ENCODE assay signal across 3 cellular contexts in the genomic region with DNA sequence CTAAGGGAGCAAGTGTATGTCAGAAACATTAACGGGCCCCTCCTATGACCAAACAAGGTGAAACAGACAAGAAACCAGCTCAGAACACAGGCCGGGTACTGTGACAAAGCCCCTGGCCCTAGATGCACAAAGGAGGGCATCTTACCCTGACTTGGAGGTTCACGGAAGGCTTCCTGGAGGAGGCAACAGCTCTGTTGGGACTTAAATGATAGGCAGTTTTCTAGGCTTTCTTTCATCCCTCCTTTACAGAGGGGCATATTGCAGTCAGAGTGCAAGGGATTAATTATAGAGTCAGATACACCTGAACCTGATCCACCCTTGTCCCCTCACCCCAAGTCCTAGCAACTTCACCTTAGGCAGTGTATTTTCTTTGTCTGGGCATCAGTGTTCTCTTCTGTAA.
TF ChIP-seq lines count a peak whose summit lies in the region.

No MANE protein-coding gene starts in this region.

TF ChIP-seq in A549, 52 proteins besides CTCF, POLR2A, EP300 and RAD21:
- TF ChIP-seq HDAC2 (IDR thresholded peaks at IDR 0.05) (no peak), ZFP36 (IDR thresholded peaks at IDR 0.05; ENCODE audit: borderline replicate concordance, partially characterized antibody) (peak; percentile 54)

TF ChIP-seq in GM23338, 12 proteins besides CTCF, POLR2A, EP300 and RAD21 (continues in another document):
- no peak for TF ChIP-seq POLR2AphosphoS5 (IDR thresholded peaks at IDR 0.05; ENCODE audit: low read depth)
- TF ChIP-seq, protein P1, sequence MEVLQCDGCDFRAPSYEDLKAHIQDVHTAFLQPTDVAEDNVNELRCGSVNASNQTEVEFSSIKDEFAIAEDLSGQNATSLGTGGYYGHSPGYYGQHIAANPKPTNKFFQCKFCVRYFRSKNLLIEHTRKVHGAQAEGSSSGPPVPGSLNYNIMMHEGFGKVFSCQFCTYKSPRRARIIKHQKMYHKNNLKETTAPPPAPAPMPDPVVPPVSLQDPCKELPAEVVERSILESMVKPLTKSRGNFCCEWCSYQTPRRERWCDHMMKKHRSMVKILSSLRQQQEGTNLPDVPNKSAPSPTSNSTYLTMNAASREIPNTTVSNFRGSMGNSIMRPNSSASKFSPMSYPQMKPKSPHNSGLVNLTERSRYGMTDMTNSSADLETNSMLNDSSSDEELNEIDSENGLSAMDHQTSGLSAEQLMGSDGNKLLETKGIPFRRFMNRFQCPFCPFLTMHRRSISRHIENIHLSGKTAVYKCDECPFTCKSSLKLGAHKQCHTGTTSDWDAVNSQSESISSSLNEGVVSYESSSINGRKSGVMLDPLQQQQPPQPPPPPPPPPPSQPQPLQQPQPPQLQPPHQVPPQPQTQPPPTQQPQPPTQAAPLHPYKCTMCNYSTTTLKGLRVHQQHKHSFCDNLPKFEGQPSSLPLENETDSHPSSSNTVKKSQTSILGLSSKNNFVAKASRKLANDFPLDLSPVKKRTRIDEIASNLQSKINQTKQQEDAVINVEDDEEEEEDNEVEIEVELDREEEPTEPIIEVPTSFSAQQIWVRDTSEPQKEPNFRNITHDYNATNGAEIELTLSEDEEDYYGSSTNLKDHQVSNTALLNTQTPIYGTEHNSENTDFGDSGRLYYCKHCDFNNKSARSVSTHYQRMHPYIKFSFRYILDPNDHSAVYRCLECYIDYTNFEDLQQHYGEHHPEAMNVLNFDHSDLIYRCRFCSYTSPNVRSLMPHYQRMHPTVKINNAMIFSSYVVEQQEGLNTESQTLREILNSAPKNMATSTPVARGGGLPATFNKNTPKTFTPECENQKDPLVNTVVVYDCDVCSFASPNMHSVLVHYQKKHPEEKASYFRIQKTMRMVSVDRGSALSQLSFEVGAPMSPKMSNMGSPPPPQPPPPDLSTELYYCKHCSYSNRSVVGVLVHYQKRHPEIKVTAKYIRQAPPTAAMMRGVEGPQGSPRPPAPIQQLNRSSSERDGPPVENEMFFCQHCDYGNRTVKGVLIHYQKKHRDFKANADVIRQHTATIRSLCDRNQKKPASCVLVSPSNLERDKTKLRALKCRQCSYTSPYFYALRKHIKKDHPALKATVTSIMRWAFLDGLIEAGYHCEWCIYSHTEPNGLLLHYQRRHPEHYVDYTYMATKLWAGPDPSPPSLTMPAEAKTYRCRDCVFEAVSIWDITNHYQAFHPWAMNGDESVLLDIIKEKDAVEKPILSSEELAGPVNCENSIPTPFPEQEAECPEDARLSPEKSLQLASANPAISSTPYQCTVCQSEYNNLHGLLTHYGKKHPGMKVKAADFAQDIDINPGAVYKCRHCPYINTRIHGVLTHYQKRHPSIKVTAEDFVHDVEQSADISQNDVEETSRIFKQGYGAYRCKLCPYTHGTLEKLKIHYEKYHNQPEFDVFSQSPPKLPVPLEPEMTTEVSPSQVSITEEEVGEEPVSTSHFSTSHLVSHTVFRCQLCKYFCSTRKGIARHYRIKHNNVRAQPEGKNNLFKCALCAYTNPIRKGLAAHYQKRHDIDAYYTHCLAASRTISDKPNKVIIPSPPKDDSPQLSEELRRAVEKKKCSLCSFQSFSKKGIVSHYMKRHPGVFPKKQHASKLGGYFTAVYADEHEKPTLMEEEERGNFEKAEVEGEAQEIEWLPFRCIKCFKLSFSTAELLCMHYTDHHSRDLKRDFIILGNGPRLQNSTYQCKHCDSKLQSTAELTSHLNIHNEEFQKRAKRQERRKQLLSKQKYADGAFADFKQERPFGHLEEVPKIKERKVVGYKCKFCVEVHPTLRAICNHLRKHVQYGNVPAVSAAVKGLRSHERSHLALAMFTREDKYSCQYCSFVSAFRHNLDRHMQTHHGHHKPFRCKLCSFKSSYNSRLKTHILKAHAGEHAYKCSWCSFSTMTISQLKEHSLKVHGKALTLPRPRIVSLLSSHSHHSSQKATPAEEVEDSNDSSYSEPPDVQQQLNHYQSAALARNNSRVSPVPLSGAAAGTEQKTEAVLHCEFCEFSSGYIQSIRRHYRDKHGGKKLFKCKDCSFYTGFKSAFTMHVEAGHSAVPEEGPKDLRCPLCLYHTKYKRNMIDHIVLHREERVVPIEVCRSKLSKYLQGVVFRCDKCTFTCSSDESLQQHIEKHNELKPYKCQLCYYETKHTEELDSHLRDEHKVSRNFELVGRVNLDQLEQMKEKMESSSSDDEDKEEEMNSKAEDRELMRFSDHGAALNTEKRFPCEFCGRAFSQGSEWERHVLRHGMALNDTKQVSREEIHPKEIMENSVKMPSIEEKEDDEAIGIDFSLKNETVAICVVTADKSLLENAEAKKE (CRISPR knock-in tag; IDR thresholded peaks at IDR 0.05): no peak
- TF ChIP-seq, protein P2, sequence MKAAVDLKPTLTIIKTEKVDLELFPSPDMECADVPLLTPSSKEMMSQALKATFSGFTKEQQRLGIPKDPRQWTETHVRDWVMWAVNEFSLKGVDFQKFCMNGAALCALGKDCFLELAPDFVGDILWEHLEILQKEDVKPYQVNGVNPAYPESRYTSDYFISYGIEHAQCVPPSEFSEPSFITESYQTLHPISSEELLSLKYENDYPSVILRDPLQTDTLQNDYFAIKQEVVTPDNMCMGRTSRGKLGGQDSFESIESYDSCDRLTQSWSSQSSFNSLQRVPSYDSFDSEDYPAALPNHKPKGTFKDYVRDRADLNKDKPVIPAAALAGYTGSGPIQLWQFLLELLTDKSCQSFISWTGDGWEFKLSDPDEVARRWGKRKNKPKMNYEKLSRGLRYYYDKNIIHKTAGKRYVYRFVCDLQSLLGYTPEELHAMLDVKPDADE (IDR thresholded peaks at IDR 0.05): no peak
- TF ChIP-seq ZNF114 (CRISPR knock-in tag; IDR thresholded peaks at IDR 0.05): no peak
- no peak for TF ChIP-seq JUNB (IDR thresholded peaks at IDR 0.05; ENCODE audit: unreplicated experiment)
- TF ChIP-seq, protein P3, sequence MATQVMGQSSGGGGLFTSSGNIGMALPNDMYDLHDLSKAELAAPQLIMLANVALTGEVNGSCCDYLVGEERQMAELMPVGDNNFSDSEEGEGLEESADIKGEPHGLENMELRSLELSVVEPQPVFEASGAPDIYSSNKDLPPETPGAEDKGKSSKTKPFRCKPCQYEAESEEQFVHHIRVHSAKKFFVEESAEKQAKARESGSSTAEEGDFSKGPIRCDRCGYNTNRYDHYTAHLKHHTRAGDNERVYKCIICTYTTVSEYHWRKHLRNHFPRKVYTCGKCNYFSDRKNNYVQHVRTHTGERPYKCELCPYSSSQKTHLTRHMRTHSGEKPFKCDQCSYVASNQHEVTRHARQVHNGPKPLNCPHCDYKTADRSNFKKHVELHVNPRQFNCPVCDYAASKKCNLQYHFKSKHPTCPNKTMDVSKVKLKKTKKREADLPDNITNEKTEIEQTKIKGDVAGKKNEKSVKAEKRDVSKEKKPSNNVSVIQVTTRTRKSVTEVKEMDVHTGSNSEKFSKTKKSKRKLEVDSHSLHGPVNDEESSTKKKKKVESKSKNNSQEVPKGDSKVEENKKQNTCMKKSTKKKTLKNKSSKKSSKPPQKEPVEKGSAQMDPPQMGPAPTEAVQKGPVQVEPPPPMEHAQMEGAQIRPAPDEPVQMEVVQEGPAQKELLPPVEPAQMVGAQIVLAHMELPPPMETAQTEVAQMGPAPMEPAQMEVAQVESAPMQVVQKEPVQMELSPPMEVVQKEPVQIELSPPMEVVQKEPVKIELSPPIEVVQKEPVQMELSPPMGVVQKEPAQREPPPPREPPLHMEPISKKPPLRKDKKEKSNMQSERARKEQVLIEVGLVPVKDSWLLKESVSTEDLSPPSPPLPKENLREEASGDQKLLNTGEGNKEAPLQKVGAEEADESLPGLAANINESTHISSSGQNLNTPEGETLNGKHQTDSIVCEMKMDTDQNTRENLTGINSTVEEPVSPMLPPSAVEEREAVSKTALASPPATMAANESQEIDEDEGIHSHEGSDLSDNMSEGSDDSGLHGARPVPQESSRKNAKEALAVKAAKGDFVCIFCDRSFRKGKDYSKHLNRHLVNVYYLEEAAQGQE (IDR thresholded peaks at IDR 0.05; ENCODE audit: unreplicated experiment): no peak
- TF ChIP-seq STAT1 (IDR thresholded peaks at IDR 0.05; ENCODE audit: unreplicated experiment): no peak
- no peak for TF ChIP-seq EZH2phosphoT487 (IDR thresholded peaks at IDR 0.05; ENCODE audit: unreplicated experiment)
- no peak for TF ChIP-seq CREB1 (CRISPR knock-in tag; IDR thresholded peaks at IDR 0.05; ENCODE audit: low read depth)

TF ChIP-seq in H1, 55 proteins besides CTCF, POLR2A, EP300 and RAD21:
- TF ChIP-seq, protein P4, sequence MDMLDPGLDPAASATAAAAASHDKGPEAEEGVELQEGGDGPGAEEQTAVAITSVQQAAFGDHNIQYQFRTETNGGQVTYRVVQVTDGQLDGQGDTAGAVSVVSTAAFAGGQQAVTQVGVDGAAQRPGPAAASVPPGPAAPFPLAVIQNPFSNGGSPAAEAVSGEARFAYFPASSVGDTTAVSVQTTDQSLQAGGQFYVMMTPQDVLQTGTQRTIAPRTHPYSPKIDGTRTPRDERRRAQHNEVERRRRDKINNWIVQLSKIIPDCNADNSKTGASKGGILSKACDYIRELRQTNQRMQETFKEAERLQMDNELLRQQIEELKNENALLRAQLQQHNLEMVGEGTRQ (IDR thresholded peaks at IDR 0.05; ENCODE audit: low read length): no peak
- TF ChIP-seq PHF8 (conservative IDR thresholded peaks at IDR 0.05; ENCODE audit: low read depth, low read length): no peak
- TF ChIP-seq SIRT6 (IDR thresholded peaks at IDR 0.05; ENCODE audit: low read length): no peak
- no peak for TF ChIP-seq JUND (IDR thresholded peaks at IDR 0.05; ENCODE audit: low read length)
- no peak for TF ChIP-seq CHD1 (IDR thresholded peaks at IDR 0.05; ENCODE audit: low read depth, low read length)
TF ChIP-seq in H1: peak in this region for 0.
